In genomic region chr6:140175486-140175885, GRCh38 we compare ENCODE assay signal across 21 cellular contexts.
"Had no signal": no experiment of that assay in that cellular context is flagged by ENCODE, and none has a peak within 500 bp of the region (broad histone marks: within the 10 kb centered on the region; RNA-seq: fewer than 3 reads in every experiment).

No MANE protein-coding gene starts in this region.

- H3K9me3 ChIP-seq: mucosa of descending colon, neutrophil, psoas muscle, stomach, tibial artery, upper lobe of left lung, uterus had no signal

- DNase-seq: cerebellar nuclear complex; effector memory CD8-positive, alpha-beta T cell; foreskin keratinocyte; heart left ventricle; hippocampal formation; mammary epithelial cell; mucosa of descending colon; naive thymus-derived CD8-positive, alpha-beta T cell; psoas muscle; spleen; stimulated activated CD4-positive, alpha-beta T cell treated with anti-CD3 and anti-CD28 coated beads, Interleukin-15, amount 100 ng/mL, for 24 hours; stimulated activated CD4-positive, alpha-beta T cell treated with anti-CD3 and anti-CD28 coated beads, Interleukin-1b, Interleukin-23, amount 100 ng/mL, for 48 hours; stimulated activated CD4-positive, alpha-beta T cell treated with anti-CD3 and anti-CD28 coated beads, Interleukin-4, amount 100 ng/mL, for 24 hours; stimulated activated naive CD4-positive, alpha-beta T cell; stomach; tibial artery; upper lobe of left lung; uterus had no signal

- H3K4me1 ChIP-seq: psoas muscle, spleen, stomach, upper lobe of left lung, uterus had no signal

- H3K27me3 ChIP-seq: foreskin keratinocyte, heart left ventricle, neutrophil, spleen, stomach, tibial artery, upper lobe of left lung, uterus had no signal

- H3K36me3 ChIP-seq: heart left ventricle, neutrophil, spleen, stomach, tibial artery, upper lobe of left lung, uterus had no signal

- ATAC-seq: effector memory CD8-positive, alpha-beta T cell; heart left ventricle; left lobe of liver; mucosa of descending colon; naive thymus-derived CD8-positive, alpha-beta T cell; psoas muscle; sciatic nerve had no signal

- H3K27ac ChIP-seq: foreskin keratinocyte, heart left ventricle, neutrophil, psoas muscle, spleen, stomach, tibial artery, upper lobe of left lung, uterus had no signal

- H3K4me3 ChIP-seq: heart left ventricle, mucosa of descending colon, psoas muscle, spleen, stomach, tibial artery, upper lobe of left lung, uterus had no signal
